Comparison of ENCODE assay signal across 1 cellular context in the genomic region with DNA sequence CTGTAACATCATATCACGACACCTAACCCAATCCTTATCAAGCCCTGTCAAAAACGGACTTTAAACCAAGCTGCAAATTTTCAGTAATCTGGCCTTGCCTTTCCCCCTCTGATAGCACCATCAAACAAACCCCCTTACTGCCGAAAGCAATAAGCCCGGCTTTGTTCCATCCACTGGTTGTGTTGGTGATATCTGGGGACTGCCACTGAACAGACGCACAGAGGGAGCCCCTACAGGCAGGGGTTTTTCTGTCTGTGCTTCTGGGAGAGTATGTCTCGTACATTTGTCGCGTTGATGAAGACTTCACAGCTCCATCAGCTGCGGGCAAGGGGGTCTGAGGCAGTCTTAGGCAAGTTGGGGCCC.
TF ChIP-seq lines count a peak whose summit lies in the region.

No MANE protein-coding gene starts in this region.

TF ChIP-seq in A549, 52 proteins besides CTCF, POLR2A, EP300 and RAD21 (continued from another document):
- TF ChIP-seq, protein P1, sequence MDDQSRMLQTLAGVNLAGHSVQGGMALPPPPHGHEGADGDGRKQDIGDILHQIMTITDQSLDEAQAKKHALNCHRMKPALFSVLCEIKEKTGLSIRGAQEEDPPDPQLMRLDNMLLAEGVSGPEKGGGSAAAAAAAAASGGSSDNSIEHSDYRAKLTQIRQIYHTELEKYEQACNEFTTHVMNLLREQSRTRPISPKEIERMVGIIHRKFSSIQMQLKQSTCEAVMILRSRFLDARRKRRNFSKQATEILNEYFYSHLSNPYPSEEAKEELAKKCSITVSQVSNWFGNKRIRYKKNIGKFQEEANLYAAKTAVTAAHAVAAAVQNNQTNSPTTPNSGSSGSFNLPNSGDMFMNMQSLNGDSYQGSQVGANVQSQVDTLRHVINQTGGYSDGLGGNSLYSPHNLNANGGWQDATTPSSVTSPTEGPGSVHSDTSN (IDR thresholded peaks at IDR 0.05) = no peak
